In the genomic region with DNA sequence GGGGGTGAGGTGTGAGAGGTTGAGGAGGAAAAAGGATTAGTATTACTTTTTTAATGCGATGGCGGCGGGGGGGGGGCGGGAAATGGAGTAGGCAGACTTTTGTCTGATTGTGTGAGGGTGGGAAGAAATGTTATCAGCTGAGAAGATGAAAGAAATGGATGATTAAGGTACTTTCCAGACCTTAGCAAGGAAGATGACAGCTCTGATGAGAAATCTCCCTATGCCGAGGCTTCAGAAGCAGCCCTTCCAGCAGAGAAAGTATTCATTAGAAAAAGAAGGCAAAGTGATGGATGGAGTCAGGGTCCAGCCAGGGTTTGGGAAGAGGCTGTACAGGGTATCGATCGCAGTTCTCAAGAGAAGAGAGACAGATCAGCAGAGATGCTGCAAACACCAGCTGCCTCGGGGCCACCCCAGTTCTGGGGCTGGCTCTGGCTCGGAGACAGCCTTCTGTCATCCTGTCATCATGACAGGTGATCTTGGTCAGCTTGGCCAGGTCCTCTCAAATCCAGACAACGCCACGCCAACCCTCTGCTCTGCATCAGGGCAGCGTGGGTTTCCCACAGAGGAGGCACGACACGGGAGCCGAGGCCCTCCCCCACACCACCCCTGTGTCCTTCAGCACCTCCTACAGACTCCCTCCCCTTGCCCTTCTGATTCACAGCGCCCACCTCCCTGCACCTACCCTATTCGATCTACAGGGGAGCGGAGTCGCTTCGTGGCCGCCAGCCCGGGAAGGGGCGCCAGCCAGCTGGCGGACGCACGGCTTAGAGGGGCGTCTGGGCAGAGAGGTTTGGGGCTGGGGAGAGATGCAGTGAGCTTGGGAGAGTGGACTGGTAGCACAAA, we compare ENCODE assay signal across 9 cellular contexts. TPM values are rescaled to one million over a fixed set of nuclear protein-coding genes. Genes with fewer than 3 reads are reported as not detected.
DNase-seq lines count a peak whose midpoint lies in the region; ATAC-seq, FAIRE-seq and TF ChIP-seq lines count a peak whose summit lies in the region.
"Had no signal": no experiment of that assay in that cellular context is flagged by ENCODE, and none has a peak within 500 bp of the region (broad histone marks: within the 10 kb centered on the region; RNA-seq: fewer than 3 reads in every experiment).

No MANE protein-coding gene starts in this region.

- H3K9ac ChIP-seq in H1 (replicated peaks in 1 of 4; ENCODE audit: extremely low read depth in 1 of 4, low read depth in 3 of 4, low read length in 3 of 4) (no peak overlapping the region), mucosa of stomach (ENCODE audit: low read length) (no peak overlapping the region)

- no peak overlapping the region; the same call in 1 of the 2 replicates for H2BK20ac ChIP-seq in H1 (ENCODE audit: low read length)

- peak overlapping the region; percentile 100; the same call in 1 of the 2 replicates for H2AFZ ChIP-seq in H1 (ENCODE audit: low read length)

- H2AK5ac ChIP-seq in H1 (ENCODE audit: low read depth, low read length), result no peak overlapping the region

- H3K27ac ChIP-seq in H1 (ENCODE audit: low read depth, low read length) (no peak overlapping the region), upper lobe of left lung (peak overlapping the region in 2 of 4 donors; percentile 22 to 97)

- no peak for FAIRE-seq in H1 (lab: Jason Lieb, UNC)

- no peak overlapping the region for H2BK120ac ChIP-seq in H1 (replicated peaks; ENCODE audit: low read depth, low read length)

- H4K91ac ChIP-seq in H1 (replicated peaks; ENCODE audit: insufficient read length, low read length), result no peak overlapping the region

- peaks cover 0 to 9% (median 1%) of the 10 kb centered on the region in 4 experiments; a peak in 3 of 7 replicates for H3K4me1 ChIP-seq in H1 (replicated peaks in 1 of 4; ENCODE audit: control insufficient read depth in 3 of 4, insufficient read depth in 4 of 4, low read length in 3 of 4)
- H3K4me1 ChIP-seq in mucosa of stomach (ENCODE audit: control insufficient read depth, insufficient read depth, low read length), result peaks cover 16% of the 10 kb centered on the region
- peaks cover 17 to 20% (median 19%) of the 10 kb centered on the region in 4 donors for H3K4me1 ChIP-seq in upper lobe of left lung

- H4K5ac ChIP-seq in H1 (ENCODE audit: insufficient read length, low read depth, low read length), result peak overlapping the region; percentile 19

- POLR2A ChIA-PET in H1 (lab: Charles Lee; ENCODE audit: partially characterized antibody), result interaction anchor here (1.5 to 3.1 kb wide), 5 partner anchors 15 to 179 kb away, joined by 3 to 17 read pairs (median 5); a partner anchor contains a TSS

- H3K18ac ChIP-seq in H1 (ENCODE audit: extremely low read depth, low read length), result peak overlapping the region; percentile 87

- no peak overlapping the region for H2BK12ac ChIP-seq in H1 (ENCODE audit: low read depth, low read length)

- TF ChIP-seq EP300 in H1 (IDR thresholded peaks at IDR 0.05; ENCODE audit: borderline replicate concordance in 1 of 2, low read depth in 2 of 2, low read length in 2 of 2), result no peak
- no peak for TF ChIP-seq EP300 in upper lobe of left lung (IDR thresholded peaks at IDR 0.05)

- H4K8ac ChIP-seq in H1 (ENCODE audit: extremely low read depth, insufficient read depth, low read length), result no peak overlapping the region

- TF ChIP-seq POLR2A in H1 (IDR thresholded peaks at IDR 0.05; ENCODE audit: control extremely low read depth in 1 of 2, low read depth in 2 of 2, low read length in 2 of 2) (no peak), upper lobe of left lung (IDR thresholded peaks at IDR 0.05) (no peak)

- 14% methylated on average over 23 of the region's 27 CpGs; no CpG with 5 or more reads in 1 of the 2 experiments for WGBS in H1 (ENCODE audit: extremely low coverage in 1 of 2, insufficient coverage in 1 of 2, insufficient read length in 1 of 2, insufficient replicate concordance in 2 of 2, low coverage in 1 of 2, low lambda C conversion rate in 2 of 2, missing lambda C conversion rate in 1 of 2), 2 experiments
- 10 to 13% methylated on average over 10 to 27 of the region's 27 CpGs for WGBS in upper lobe of left lung, 2 donors

- TF ChIP-seq RAD21 in H1 (IDR thresholded peaks at IDR 0.05 in 1 of 2, conservative IDR thresholded peaks at IDR 0.05 in 1 of 2; ENCODE audit: low read depth in 2 of 2, low read length in 2 of 2), result peak in 1 of 2 experiments; percentile 22; a peak in 1 of 4 replicates

- H3K4me3 ChIP-seq in H1 (ENCODE audit: extremely low read depth in 1 of 4, insufficient read depth in 2 of 4, low read depth in 3 of 4, low read length in 4 of 4), result peak overlapping the region; percentile 63 to 97 (median 92)
- H3K4me3 ChIP-seq in mucosa of stomach (ENCODE audit: low read length), result peak overlapping the region; percentile 61
- H3K4me3 ChIP-seq in upper lobe of left lung, result peak overlapping the region; percentile 54 to 81 (median 66)

- CTCF ChIA-PET in H1 (lab: Charles Lee; ENCODE audit: partially characterized antibody), result interaction anchor here (0.6 to 43.7 kb wide), 11 partner anchors 9 to 292 kb away, joined by 3 to 1755 read pairs (median 4); a partner anchor contains a TSS

- H2BK5ac ChIP-seq in H1 (ENCODE audit: low read depth, low read length), result no peak overlapping the region

- H3K4me2 ChIP-seq in H1 (ENCODE audit: insufficient read depth in 1 of 2, low read depth in 2 of 2, low read length in 2 of 2), result peak overlapping the region; percentile 91 to 99

- H2BK15ac ChIP-seq in H1 (ENCODE audit: low read length), result no peak overlapping the region

- no peak overlapping the region for H3K56ac ChIP-seq in H1 (replicated peaks; ENCODE audit: insufficient read length, low read depth, low read length)

- DNase-seq in ELR (ENCODE audit: low read depth) (peak; percentile 27), KBM-7 (peak; percentile 67), H1 (ENCODE audit: low read depth in 1 of 2, low spot score in 2 of 2) (peak in 1 of 2 experiments; percentile 81), upper lobe of left lung (peak in 1 of 2 donors; percentile 88), HUDEP-2 (lab: John Stamatoyannopoulos, UW; ENCODE audit: unreplicated experiment in 76 of 76) (no peak)
- DNase-seq in activated CD4-positive, alpha-beta T cell treated with anti-CD3 and anti-CD28 coated beads for 1 hour, result peak; percentile 26

- H4K20me1 ChIP-seq in H1 (replicated peaks in 1 of 2; ENCODE audit: control insufficient read depth in 1 of 2, insufficient read depth in 2 of 2, low read length in 2 of 2), result peaks cover 0 to 2% of the 10 kb centered on the region in 2 experiments

- H3K79me1 ChIP-seq in H1 (ENCODE audit: low read depth, low read length), result no peaks in the 10 kb centered on the region

- in situ Hi-C loops in KBM-7 (cut with MboI; ENCODE audit: low pct_unique_long_range_greater_than_20kb, low sequenced_read_pairs), result no loop called here

- no peaks in the 10 kb centered on the region for H3K79me2 ChIP-seq in H1 (ENCODE audit: control insufficient read depth in 1 of 2, insufficient read depth in 2 of 2, low read length in 2 of 2)

- TF ChIP-seq CTCF in H1 (IDR thresholded peaks at IDR 0.05; ENCODE audit: control extremely low read depth in 1 of 3, insufficient read depth in 1 of 3, low read depth in 1 of 3, low read length in 3 of 3), result peak in 2 of 3 experiments; percentile 19 to 27; a peak in 2 of 4 replicates
- no peak for TF ChIP-seq CTCF in upper lobe of left lung (IDR thresholded peaks at IDR 0.05)

- ATAC-seq in GM21576 (IDR thresholded peaks at IDR 0.05; ENCODE audit: unreplicated experiment) (peak; percentile 10), upper lobe of left lung (ENCODE audit: low FRiP score in 2 of 2) (peak; percentile 25 to 53)

- H3K23me2 ChIP-seq in H1 (ENCODE audit: low read depth, low read length), result peaks cover 16% of the 10 kb centered on the region

- no peaks in the 10 kb centered on the region for H3K36me3 ChIP-seq in H1 (ENCODE audit: control insufficient read depth in 2 of 4, insufficient read depth in 4 of 4, low read length in 3 of 4)
- H3K36me3 ChIP-seq in mucosa of stomach (ENCODE audit: control insufficient read depth, insufficient read depth, low read length), result no peaks in the 10 kb centered on the region
- peaks cover 0 to 4% (median 2%) of the 10 kb centered on the region in 4 donors for H3K36me3 ChIP-seq in upper lobe of left lung

- no peak overlapping the region for H3K23ac ChIP-seq in H1 (ENCODE audit: insufficient read length)

- no peak overlapping the region for H3K14ac ChIP-seq in H1 (ENCODE audit: insufficient read length)

- H3K4ac ChIP-seq in H1 (replicated peaks; ENCODE audit: insufficient read length, low read depth, low read length), result no peak overlapping the region

- H3K9me3 ChIP-seq in H1 (ENCODE audit: insufficient read depth in 2 of 2, low read depth in 1 of 2, low read length in 1 of 2) (no peaks in the 10 kb centered on the region), mucosa of stomach (ENCODE audit: control insufficient read depth, low read length) (no peaks in the 10 kb centered on the region), upper lobe of left lung (no peaks in the 10 kb centered on the region)

- peaks cover 0 to 5% (median 0%) of the 10 kb centered on the region in 4 experiments; a peak in 1 of 7 replicates for H3K27me3 ChIP-seq in H1 (replicated peaks in 1 of 4; ENCODE audit: control insufficient read depth in 3 of 4, extremely low read depth in 1 of 4, insufficient read depth in 3 of 4, low read length in 3 of 4)
- H3K27me3 ChIP-seq in mucosa of stomach (ENCODE audit: control insufficient read depth, insufficient read depth, low read length), result no peaks in the 10 kb centered on the region
- no peaks in the 10 kb centered on the region for H3K27me3 ChIP-seq in upper lobe of left lung

RNA-seq across cellular contexts. Expression of a gene that starts 0.7 kb away (rescaled TPM):
- total RNA-seq in H1 (2021; fragmentation: NEBNext Ultra II Directional; extraction: Animal tissue kit (Norgen Biotek cat#: 25700)), result 9.3 and 9.8 TPM in 2 replicates
- polyA plus RNA-seq in H1 (2011; rRNA removed), result 8.1 and 12.3 TPM in 2 replicates
- 7.1 TPM for polyA plus RNA-seq in H1 (2011; cell fraction: cytosol; rRNA removed)
- 25.0 TPM for polyA plus RNA-seq in H1 (2011; cell fraction: nucleus; rRNA removed)
- 5.3 to 9.0 TPM (median 7.8 TPM) in 4 replicates for polyA plus RNA-seq in H1 (2012, experiment 1 of 2)
- polyA plus RNA-seq in H1 (2012, experiment 2 of 2), result 5.1 TPM
- 8.4 TPM for polyA plus RNA-seq in H1 (2013, experiment 1 of 2)
- polyA plus RNA-seq in H1 (2013, experiment 2 of 2), result 7.4 TPM
- 2.4 and 3.4 TPM in 2 replicates for polyA minus RNA-seq in H1 (2011; rRNA and poly(A)+ RNA removed)
- polyA minus RNA-seq in H1 (2011; cell fraction: cytosol; rRNA and poly(A)+ RNA removed), result 6.5 TPM
- 9.7 TPM for polyA minus RNA-seq in H1 (2011; cell fraction: nucleus; rRNA and poly(A)+ RNA removed)
- total RNA-seq in upper lobe of left lung, result 10 to 100 TPM in 1 of 6 donors, 1 to 10 TPM in 5; 2.3 to 19.9 (median 5.3) TPM

RNA-seq across cellular contexts. Expression of a gene that starts 10.9 kb away (rescaled TPM):
- 3.6 and 4.3 TPM in 2 replicates for total RNA-seq in H1 (2021; fragmentation: NEBNext Ultra II Directional; extraction: Animal tissue kit (Norgen Biotek cat#: 25700))
- polyA plus RNA-seq in H1 (2011; rRNA removed), result 3.8 and 6.8 TPM in 2 replicates
- 5.3 TPM for polyA plus RNA-seq in H1 (2011; cell fraction: cytosol; rRNA removed)
- polyA plus RNA-seq in H1 (2011; cell fraction: nucleus; rRNA removed), result 7.1 TPM
- 3.3 to 4.1 TPM (median 4.1 TPM) in 4 replicates for polyA plus RNA-seq in H1 (2012, experiment 1 of 2)
- polyA plus RNA-seq in H1 (2012, experiment 2 of 2), result 3.5 TPM
- polyA plus RNA-seq in H1 (2013, experiment 1 of 2), result 2.8 TPM
- polyA plus RNA-seq in H1 (2013, experiment 2 of 2), result 2.6 TPM
- polyA minus RNA-seq in H1 (2011; rRNA and poly(A)+ RNA removed), result 5.8 and 7.1 TPM in 2 replicates
- 4.0 TPM for polyA minus RNA-seq in H1 (2011; cell fraction: cytosol; rRNA and poly(A)+ RNA removed)
- 5.7 TPM for polyA minus RNA-seq in H1 (2011; cell fraction: nucleus; rRNA and poly(A)+ RNA removed)
- 10 to 100 TPM in 3 of 6 donors, 1 to 10 TPM in 3; 4.2 to 16.4 (median 9.9) TPM for total RNA-seq in upper lobe of left lung

RNA-seq across cellular contexts. Expression of a gene that starts 16.7 kb away (rescaled TPM):
- total RNA-seq in H1 (2021; fragmentation: NEBNext Ultra II Directional; extraction: Animal tissue kit (Norgen Biotek cat#: 25700)), result 1.5 and 1.7 TPM in 2 replicates
- 1.5 and 1.6 TPM in 2 replicates for polyA plus RNA-seq in H1 (2011; rRNA removed)
- polyA plus RNA-seq in H1 (2011; cell fraction: cytosol; rRNA removed), result 1.3 TPM
- polyA plus RNA-seq in H1 (2011; cell fraction: nucleus; rRNA removed), result 3.1 TPM
- 1.2 to 1.7 TPM (median 1.4 TPM) in 4 replicates for polyA plus RNA-seq in H1 (2012, experiment 1 of 2)
- polyA plus RNA-seq in H1 (2012, experiment 2 of 2), result 1.2 TPM
- polyA plus RNA-seq in H1 (2013, experiment 1 of 2), result 2.3 TPM
- 2.0 TPM for polyA plus RNA-seq in H1 (2013, experiment 2 of 2)
- polyA minus RNA-seq in H1 (2011; rRNA and poly(A)+ RNA removed), result 2.0 and 2.2 TPM in 2 replicates
- 0.66 TPM for polyA minus RNA-seq in H1 (2011; cell fraction: cytosol; rRNA and poly(A)+ RNA removed)
- polyA minus RNA-seq in H1 (2011; cell fraction: nucleus; rRNA and poly(A)+ RNA removed), result 1.6 TPM
- 1 to 10 TPM in 4 of 6 donors, under 1 TPM in 2; 0.30 to 3.1 (median 1.1) TPM for total RNA-seq in upper lobe of left lung

RNA-seq across cellular contexts. Expression of a gene that starts 26.5 kb away (rescaled TPM):
- total RNA-seq in H1 (2021; fragmentation: NEBNext Ultra II Directional; extraction: Animal tissue kit (Norgen Biotek cat#: 25700)), result 2.4 and 2.7 TPM in 2 replicates
- polyA plus RNA-seq in H1 (2011; rRNA removed), result 1.5 and 2.4 TPM in 2 replicates
- polyA plus RNA-seq in H1 (2011; cell fraction: cytosol; rRNA removed), result 1.6 TPM
- 1.8 TPM for polyA plus RNA-seq in H1 (2011; cell fraction: nucleus; rRNA removed)
- 1.7 to 2.4 TPM (median 2.2 TPM) in 4 replicates for polyA plus RNA-seq in H1 (2012, experiment 1 of 2)
- 1.6 TPM for polyA plus RNA-seq in H1 (2012, experiment 2 of 2)
- 1.8 TPM for polyA plus RNA-seq in H1 (2013, experiment 1 of 2)
- polyA plus RNA-seq in H1 (2013, experiment 2 of 2), result 2.0 TPM
- 2.8 and 3.4 TPM in 2 replicates for polyA minus RNA-seq in H1 (2011; rRNA and poly(A)+ RNA removed)
- polyA minus RNA-seq in H1 (2011; cell fraction: cytosol; rRNA and poly(A)+ RNA removed), result 1.5 TPM
- polyA minus RNA-seq in H1 (2011; cell fraction: nucleus; rRNA and poly(A)+ RNA removed), result 2.6 TPM
- total RNA-seq in upper lobe of left lung, result 10 to 100 TPM in 2 of 6 donors, 1 to 10 TPM in 4; 1.0 to 11.8 (median 8.3) TPM

RNA-seq across cellular contexts. Expression of a gene that starts 56.7 kb away (rescaled TPM):
- total RNA-seq in H1 (2021; fragmentation: NEBNext Ultra II Directional; extraction: Animal tissue kit (Norgen Biotek cat#: 25700)), result 0.15 and 0.41 TPM in 2 replicates
- polyA plus RNA-seq in H1 (2011; rRNA removed), result 0.53 and 0.63 TPM in 2 replicates
- 0.40 TPM for polyA plus RNA-seq in H1 (2011; cell fraction: cytosol; rRNA removed)
- 0.90 TPM for polyA plus RNA-seq in H1 (2011; cell fraction: nucleus; rRNA removed)
- polyA plus RNA-seq in H1 (2012, experiment 1 of 2), result 0.27 to 0.80 TPM (median 0.35 TPM) in 4 replicates
- 0.07 TPM for polyA plus RNA-seq in H1 (2012, experiment 2 of 2)
- 0.06 TPM for polyA plus RNA-seq in H1 (2013, experiment 1 of 2)
- 0.18 TPM for polyA plus RNA-seq in H1 (2013, experiment 2 of 2)
- polyA minus RNA-seq in H1 (2011; rRNA and poly(A)+ RNA removed), result 0.59 and 0.63 TPM in 2 replicates
- not detected for polyA minus RNA-seq in H1 (2011; cell fraction: cytosol; rRNA and poly(A)+ RNA removed)
- 2.5 TPM for polyA minus RNA-seq in H1 (2011; cell fraction: nucleus; rRNA and poly(A)+ RNA removed)
- not detected for total RNA-seq in upper lobe of left lung
- total RNA-seq: subcutaneous adipose tissue had no signal

Comparison
In these comparisons a context has a peak if more than half of its experiments do, and no peak if none do; other contexts are left out.
1. DNase-seq: peak in ELR (single experiment), KBM-7 (single experiment) and activated CD4-positive, alpha-beta T cell treated with anti-CD3 and anti-CD28 coated beads for 1 hour (single experiment); none in HUDEP-2 (0 of 76).
2. CTCF ChIP-seq: peak in H1 (2 of 3); none in upper lobe of left lung (0 of 6).
3. Peak in every context shown above with its lines, with median percentiles within 50 percentile points of each other: H3K4me3 ChIP-seq.